ENCODE assay signal across 23 cellular contexts in genomic region chr1:54596756-54597155, GRCh38. TPM values are rescaled to one million over a fixed set of nuclear protein-coding genes. Genes with fewer than 3 reads are reported as not detected.
DNase-seq lines count a peak whose midpoint lies in the region; ATAC-seq lines count a peak whose summit lies in the region.
"Had no signal": no experiment of that assay in that cellular context is flagged by ENCODE, and none has a peak within 500 bp of the region (broad histone marks: within the 10 kb centered on the region; RNA-seq: fewer than 3 reads in every experiment).

No MANE protein-coding gene starts in this region.

- no peaks in the 10 kb centered on the region for H3K36me3 ChIP-seq in thymus (ENCODE audit: control insufficient read depth, insufficient read depth)
- H3K36me3 ChIP-seq: MG63 had no signal

- DNase-seq in NCI-H82 (lab: John Stamatoyannopoulos, UW) (peak; percentile 43), NCI-H82 treated with DMSO at 0.1 percent for 48 hours (lab: John Stamatoyannopoulos, UW; ENCODE audit: unreplicated experiment) (no peak), NCI-H69 (lab: John Stamatoyannopoulos, UW) (peak; percentile 13), fibroblast of gingiva (ENCODE audit: low read depth) (peak; percentile 14), DMS114 treated with DMSO at 0.1 percent for 48 hours (lab: John Stamatoyannopoulos, UW; ENCODE audit: unreplicated experiment) (no peak)
- DNase-seq: 8988T, Calu3, DMS153, DND-41, GOT3, HCEC 1CT, KG1, MG63, NCI-H1105 treated with DMSO at 0.1 percent for 48 hours, NCI-H146, NCI-H2029, NCI-H2171, NCI-H226, NCI-H510A, PC-3 had no signal

- no peaks in the 10 kb centered on the region for H3K27me3 ChIP-seq in thymus (ENCODE audit: control insufficient read depth, insufficient read depth)
- H3K27me3 ChIP-seq: MG63 had no signal

- ATAC-seq in HG03432 (IDR thresholded peaks at IDR 0.05; ENCODE audit: unreplicated experiment), result no peak
- ATAC-seq: PC-3 had no signal

- 95% methylated on average over 3 of the region's 3 CpGs for WGBS in thymus

- no peaks in the 10 kb centered on the region for H3K9me3 ChIP-seq in thymus (ENCODE audit: control insufficient read depth)
- H3K9me3 ChIP-seq: MG63 had no signal

- H3K27ac ChIP-seq in thymus (ENCODE audit: low read depth), result peak overlapping the region; percentile 9

- no peak overlapping the region for H3K4me3 ChIP-seq in thymus (ENCODE audit: low read length)
- H3K4me3 ChIP-seq: MG63 had no signal

- no peaks in the 10 kb centered on the region for H3K4me1 ChIP-seq in thymus (ENCODE audit: control insufficient read depth, insufficient read depth, low read length)

RNA-seq across cellular contexts. Expression of gene FAM151A, which starts 26.6 kb away (rescaled TPM):
- polyA plus RNA-seq in thymus, result 1.6 TPM
- polyA plus RNA-seq: BJ had no signal

RNA-seq across cellular contexts. Expression of gene MROH7, which starts 44.8 kb away (rescaled TPM):
- polyA plus RNA-seq in thymus, result 1.1 TPM

RNA-seq across cellular contexts. Expression of gene ACOT11, which starts 48.7 kb away (rescaled TPM):
- 1.2 TPM for polyA plus RNA-seq in thymus

Comparison
In these comparisons a context has a peak if more than half of its experiments do, and no peak if none do; other contexts are left out.
1. DNase-seq: peak in NCI-H82 (single experiment), NCI-H69 (single experiment) and fibroblast of gingiva (single experiment); none in NCI-H82 treated with DMSO at 0.1 percent for 48 hours (single experiment) and DMS114 treated with DMSO at 0.1 percent for 48 hours (single experiment).